8 cellular contexts compared by ENCODE assay signal in genomic region chr1:31705080-31705866, GRCh38.
DNase-seq lines count a peak whose midpoint lies in the region; ATAC-seq and TF ChIP-seq lines count a peak whose summit lies in the region.

No MANE protein-coding gene starts in this region.

- H3K4me3 ChIP-seq in AG09309 (ENCODE audit: control insufficient read depth, low read depth, low read length), result peak overlapping the region; percentile 85
- H3K4me3 ChIP-seq in mucosa of rectum (ENCODE audit: low read length in 2 of 2), result peak overlapping the region; percentile 9 to 39

- peaks cover 34 to 37% of the 10 kb centered on the region in 2 donors for H3K4me1 Mint-ChIP-seq in effector memory CD8-positive, alpha-beta T cell (ENCODE audit: low read depth in 2 of 2)
- H3K4me1 Mint-ChIP-seq in stimulated activated memory B cell treated with anti-CD40 and anti-IgM and Interleukin-4, amounts not matched to agents 10 μg/mL and 1 μg/mL and 100 μg/mL, for 72 hours, result peaks cover 59% of the 10 kb centered on the region

- peak overlapping the region; percentile 55 to 76 for H3K27ac ChIP-seq in mucosa of rectum (ENCODE audit: low read depth in 2 of 2, low read length in 2 of 2)

- H3K4me1 ChIP-seq in mucosa of rectum (ENCODE audit: control insufficient read depth in 2 of 2, insufficient read depth in 2 of 2, low read length in 2 of 2), result peaks cover 17 to 21% of the 10 kb centered on the region in 2 donors

- peak overlapping the region; percentile 66 to 86 for H3K27ac Mint-ChIP-seq in effector memory CD8-positive, alpha-beta T cell
- peak overlapping the region; percentile 58 for H3K27ac Mint-ChIP-seq in stimulated activated memory B cell treated with anti-CD40 and anti-IgM and Interleukin-4, amounts not matched to agents 10 μg/mL and 1 μg/mL and 100 μg/mL, for 72 hours

- peak; percentile 94 for ATAC-seq in effector memory CD8-positive, alpha-beta T cell (replicated peaks)
- ATAC-seq in stimulated activated memory B cell treated with anti-CD40 and anti-IgM and Interleukin-4, amounts not matched to agents 10 μg/mL and 1 μg/mL and 100 μg/mL, for 72 hours, result peak; percentile 54

- peak overlapping the region; percentile 61 to 71 for H3K4me3 Mint-ChIP-seq in effector memory CD8-positive, alpha-beta T cell
- H3K4me3 Mint-ChIP-seq in stimulated activated memory B cell treated with anti-CD40 and anti-IgM and Interleukin-4, amounts not matched to agents 10 μg/mL and 1 μg/mL and 100 μg/mL, for 72 hours, result peak overlapping the region; percentile 22

- no peaks in the 10 kb centered on the region for H3K9me3 ChIP-seq in mucosa of rectum (ENCODE audit: control insufficient read depth in 2 of 2, low read length in 2 of 2)

- TF ChIP-seq CTCF in AG09309 (IDR thresholded peaks at IDR 0.05; ENCODE audit: control insufficient read depth, insufficient read depth, low read depth, low read length, missing control alignments), result peak; percentile 56

- no peaks in the 10 kb centered on the region for H3K9me3 Mint-ChIP-seq in effector memory CD8-positive, alpha-beta T cell
- no peaks in the 10 kb centered on the region for H3K9me3 Mint-ChIP-seq in stimulated activated memory B cell treated with anti-CD40 and anti-IgM and Interleukin-4, amounts not matched to agents 10 μg/mL and 1 μg/mL and 100 μg/mL, for 72 hours

- H3K27me3 Mint-ChIP-seq in effector memory CD8-positive, alpha-beta T cell, result peaks cover 9 to 18% of the 10 kb centered on the region in 2 donors
- H3K27me3 Mint-ChIP-seq in stimulated activated memory B cell treated with anti-CD40 and anti-IgM and Interleukin-4, amounts not matched to agents 10 μg/mL and 1 μg/mL and 100 μg/mL, for 72 hours, result peaks cover 42% of the 10 kb centered on the region

- peak overlapping the region; percentile 9 to 21 for H3K9ac ChIP-seq in mucosa of rectum (ENCODE audit: low read depth in 1 of 2, low read length in 2 of 2)

- no peak for DNase-seq in AG09309 (ENCODE audit: low read depth)
- DNase-seq in HK-2 (ENCODE audit: unreplicated experiment), result peak; percentile 70
- peak; percentile 42 to 43 for DNase-seq in activated CD4-positive, alpha-beta T cell treated with anti-CD3 and anti-CD28 coated beads, Interleukin-2, amount 50 U/mL, for 4 hours
- DNase-seq in effector memory CD8-positive, alpha-beta T cell, result peak; percentile 43 to 66 (median 65)
- no peak for DNase-seq in NCI-H146 treated with DMSO at 0.1 percent for 48 hours (lab: John Stamatoyannopoulos, UW; ENCODE audit: unreplicated experiment)
- no peak for DNase-seq in NCI-H187 treated with DMSO at 0.1 percent for 48 hours (lab: John Stamatoyannopoulos, UW)

- H3K27me3 ChIP-seq in mucosa of rectum (ENCODE audit: control insufficient read depth in 2 of 2, insufficient read depth in 2 of 2, low read length in 2 of 2), result peaks cover 3 to 10% of the 10 kb centered on the region in 2 donors

- H3K36me3 ChIP-seq in mucosa of rectum (ENCODE audit: control insufficient read depth in 2 of 2, insufficient read depth in 2 of 2, low read length in 2 of 2), result no peaks in the 10 kb centered on the region

- H3K36me3 Mint-ChIP-seq in effector memory CD8-positive, alpha-beta T cell (ENCODE audit: insufficient read depth), result peaks cover 4% of the 10 kb centered on the region
- H3K36me3 Mint-ChIP-seq in stimulated activated memory B cell treated with anti-CD40 and anti-IgM and Interleukin-4, amounts not matched to agents 10 μg/mL and 1 μg/mL and 100 μg/mL, for 72 hours, result no peaks in the 10 kb centered on the region

Comparison
In these comparisons a context has a peak if more than half of its experiments do, and no peak if none do; other contexts are left out.
1. DNase-seq: peak in HK-2 (single experiment), activated CD4-positive, alpha-beta T cell treated with anti-CD3 and anti-CD28 coated beads, Interleukin-2, amount 50 U/mL, for 4 hours (2 of 2) and effector memory CD8-positive, alpha-beta T cell (3 of 3); none in AG09309 (single experiment), NCI-H146 treated with DMSO at 0.1 percent for 48 hours (single experiment) and NCI-H187 treated with DMSO at 0.1 percent for 48 hours (single experiment).